ENCODE assay signal across 22 cellular contexts in the genomic region with DNA sequence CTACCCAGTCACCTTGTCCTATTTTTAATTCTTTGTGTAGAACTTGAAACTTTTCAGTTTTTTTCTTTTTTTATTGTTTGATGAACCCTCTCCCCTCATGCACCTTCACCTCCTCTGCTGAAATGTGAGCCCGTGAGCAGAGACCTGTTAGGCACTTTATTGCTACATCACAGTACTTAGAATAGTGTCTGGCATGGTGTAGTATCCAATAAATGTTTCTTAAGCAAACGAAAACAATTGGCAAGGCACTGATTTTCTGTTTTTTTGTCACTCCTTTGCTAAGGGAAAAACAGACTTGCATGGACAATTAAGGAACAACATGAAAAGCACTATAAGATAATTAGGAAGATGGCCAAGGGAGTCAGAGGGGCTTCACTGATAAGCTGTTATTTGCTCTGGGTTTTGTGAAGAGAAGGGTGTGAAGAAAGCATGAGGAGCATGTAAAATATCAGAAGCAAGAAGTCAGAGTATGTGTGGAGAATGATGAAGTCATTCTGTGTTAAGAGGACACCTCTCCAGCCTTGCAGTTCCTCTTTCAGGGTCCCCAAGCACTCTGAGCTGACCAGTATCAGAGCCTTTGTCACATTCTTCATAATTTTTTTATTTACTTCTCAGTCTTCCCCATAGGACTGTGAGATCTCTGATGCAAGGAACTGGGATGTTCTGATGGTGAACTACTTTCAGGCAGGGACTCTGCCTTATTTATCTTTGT.
DNase-seq lines count a peak whose midpoint lies in the region; ATAC-seq and TF ChIP-seq lines count a peak whose summit lies in the region.
"Had no signal": no experiment of that assay in that cellular context is flagged by ENCODE, and none has a peak within 500 bp of the region (broad histone marks: within the 10 kb centered on the region; RNA-seq: fewer than 3 reads in every experiment).

No MANE protein-coding gene starts in this region.

- POLR2A ChIA-PET in naive thymus-derived CD4-positive, alpha-beta T cell (lab: Charles Lee), result no interaction called here
- POLR2A ChIA-PET in naive thymus-derived CD8-positive, alpha-beta T cell (lab: Charles Lee), result no interaction called here

- H3K4me3 Mint-ChIP-seq in naive thymus-derived CD4-positive, alpha-beta T cell, result no peak overlapping the region
- no peak overlapping the region for H3K4me3 Mint-ChIP-seq in naive thymus-derived CD8-positive, alpha-beta T cell
- no peak overlapping the region for H3K4me3 Mint-ChIP-seq in T-helper 2 cell treated with Interferon-gamma antibody and Interleukin-4, amounts not matched to agents 5 μg/mL and 100 μg/mL, for 36 hours
- H3K4me3 Mint-ChIP-seq: activated naive CD8-positive, alpha-beta T cell treated with anti-CD3 and anti-CD28 coated beads for 36 hours; activated T-helper 1 cell treated with anti-CD3 and anti-CD28 coated beads, Interleukin-12 subunit alpha, Interleukin-12 subunit beta, Interleukin-2, Interleukin-4 antibody, amounts not matched to agents 30 ng/mL and 10 ng/mL and 1 ng/mL, durations not matched to agents 14 hours and 24 hours and 36 hours; endodermal cell; stimulated activated naive CD8-positive, alpha-beta T cell treated with anti-CD3 and anti-CD28 coated beads, Interleukin-15, amount 100 ng/mL, for 72 hours; type B pancreatic cell had no signal

- H3K4me1 ChIP-seq in naive thymus-derived CD4-positive, alpha-beta T cell (ENCODE audit: control insufficient read depth in 2 of 2, insufficient read depth in 2 of 2, low read length in 2 of 2), result no peaks in the 10 kb centered on the region
- H3K4me1 ChIP-seq: prostate gland had no signal

- no peak overlapping the region for H3K27ac ChIP-seq in naive thymus-derived CD4-positive, alpha-beta T cell (ENCODE audit: low read depth, low read length)
- H3K27ac ChIP-seq: prostate gland, SJSA1, skin epidermis had no signal

- CTCF ChIA-PET in naive thymus-derived CD4-positive, alpha-beta T cell (lab: Charles Lee), result no interaction called here

- H3K27ac Mint-ChIP-seq in naive thymus-derived CD4-positive, alpha-beta T cell, result no peak overlapping the region
- H3K27ac Mint-ChIP-seq in naive thymus-derived CD8-positive, alpha-beta T cell, result no peak overlapping the region
- H3K27ac Mint-ChIP-seq in T-helper 2 cell treated with Interferon-gamma antibody and Interleukin-4, amounts not matched to agents 5 μg/mL and 100 μg/mL, for 36 hours, result no peak overlapping the region
- H3K27ac Mint-ChIP-seq: activated naive CD8-positive, alpha-beta T cell treated with anti-CD3 and anti-CD28 coated beads for 36 hours; activated T-helper 1 cell treated with anti-CD3 and anti-CD28 coated beads, Interleukin-12 subunit alpha, Interleukin-12 subunit beta, Interleukin-2, Interleukin-4 antibody, amounts not matched to agents 30 ng/mL and 10 ng/mL and 1 ng/mL, durations not matched to agents 14 hours and 24 hours and 36 hours; endodermal cell; stimulated activated naive CD8-positive, alpha-beta T cell treated with anti-CD3 and anti-CD28 coated beads, Interleukin-15, amount 100 ng/mL, for 72 hours; type B pancreatic cell had no signal

- intact Hi-C loops in naive thymus-derived CD4-positive, alpha-beta T cell (cut with micrococcal nuclease), result no loop called here

- H3K36me3 Mint-ChIP-seq in naive thymus-derived CD4-positive, alpha-beta T cell, result no peaks in the 10 kb centered on the region
- no peaks in the 10 kb centered on the region for H3K36me3 Mint-ChIP-seq in naive thymus-derived CD8-positive, alpha-beta T cell
- no peaks in the 10 kb centered on the region for H3K36me3 Mint-ChIP-seq in T-helper 2 cell treated with Interferon-gamma antibody and Interleukin-4, amounts not matched to agents 5 μg/mL and 100 μg/mL, for 36 hours (ENCODE audit: low read depth)
- H3K36me3 Mint-ChIP-seq: activated naive CD8-positive, alpha-beta T cell treated with anti-CD3 and anti-CD28 coated beads for 36 hours; type B pancreatic cell had no signal

- H3K27me3 Mint-ChIP-seq in naive thymus-derived CD4-positive, alpha-beta T cell, result peaks cover 4 to 24% (median 16%) of the 10 kb centered on the region in 5 donors
- H3K27me3 Mint-ChIP-seq in naive thymus-derived CD8-positive, alpha-beta T cell, result peaks cover 2 to 14% (median 6%) of the 10 kb centered on the region in 5 donors
- H3K27me3 Mint-ChIP-seq in T-helper 2 cell treated with Interferon-gamma antibody and Interleukin-4, amounts not matched to agents 5 μg/mL and 100 μg/mL, for 36 hours (ENCODE audit: low read depth), result peaks cover 6% of the 10 kb centered on the region
- H3K27me3 Mint-ChIP-seq: type B pancreatic cell had no signal

- no peaks in the 10 kb centered on the region for H3K36me3 ChIP-seq in naive thymus-derived CD4-positive, alpha-beta T cell (ENCODE audit: control insufficient read depth in 2 of 3, insufficient read depth in 3 of 3, low read length in 3 of 3)
- H3K36me3 ChIP-seq: prostate gland, SJSA1 had no signal

- peaks cover 0 to 1% (median 0%) of the 10 kb centered on the region in 11 donors for H3K9me3 Mint-ChIP-seq in naive thymus-derived CD4-positive, alpha-beta T cell
- H3K9me3 Mint-ChIP-seq in naive thymus-derived CD8-positive, alpha-beta T cell, result no peaks in the 10 kb centered on the region
- H3K9me3 Mint-ChIP-seq in T-helper 2 cell treated with Interferon-gamma antibody and Interleukin-4, amounts not matched to agents 5 μg/mL and 100 μg/mL, for 36 hours, result no peaks in the 10 kb centered on the region
- H3K9me3 Mint-ChIP-seq: activated naive CD8-positive, alpha-beta T cell treated with anti-CD3 and anti-CD28 coated beads for 36 hours; activated T-helper 1 cell treated with anti-CD3 and anti-CD28 coated beads, Interleukin-12 subunit alpha, Interleukin-12 subunit beta, Interleukin-2, Interleukin-4 antibody, amounts not matched to agents 30 ng/mL and 10 ng/mL and 1 ng/mL, durations not matched to agents 14 hours and 24 hours and 36 hours; endodermal cell; stimulated activated naive CD8-positive, alpha-beta T cell treated with anti-CD3 and anti-CD28 coated beads, Interleukin-15, amount 100 ng/mL, for 72 hours; type B pancreatic cell had no signal

- H3K4me3 ChIP-seq in NB4 (ENCODE audit: low read depth, low read length), result no peak overlapping the region
- no peak overlapping the region for H3K4me3 ChIP-seq in naive thymus-derived CD4-positive, alpha-beta T cell (ENCODE audit: low read length)
- H3K4me3 ChIP-seq: prostate gland, SJSA1, skin epidermis had no signal

- ATAC-seq in GM18867 (IDR thresholded peaks at IDR 0.05; ENCODE audit: unreplicated experiment) (peak; percentile 83), GM21786 (IDR thresholded peaks at IDR 0.05; ENCODE audit: unreplicated experiment) (peak; percentile 69), GM19395 (IDR thresholded peaks at IDR 0.05; ENCODE audit: unreplicated experiment) (no peak)
- ATAC-seq in naive thymus-derived CD4-positive, alpha-beta T cell, result peak; percentile 57
- ATAC-seq in naive thymus-derived CD8-positive, alpha-beta T cell, result no peak
- ATAC-seq: Panc1; stimulated activated naive CD8-positive, alpha-beta T cell treated with anti-CD3 and anti-CD28 coated beads, Interleukin-15, amount 100 ng/mL, for 72 hours had no signal

- no peaks in the 10 kb centered on the region for H3K4me1 Mint-ChIP-seq in naive thymus-derived CD4-positive, alpha-beta T cell
- no peaks in the 10 kb centered on the region for H3K4me1 Mint-ChIP-seq in naive thymus-derived CD8-positive, alpha-beta T cell
- H3K4me1 Mint-ChIP-seq in T-helper 2 cell treated with Interferon-gamma antibody and Interleukin-4, amounts not matched to agents 5 μg/mL and 100 μg/mL, for 36 hours (ENCODE audit: low read depth), result no peaks in the 10 kb centered on the region
- H3K4me1 Mint-ChIP-seq: activated naive CD8-positive, alpha-beta T cell treated with anti-CD3 and anti-CD28 coated beads for 36 hours; stimulated activated naive CD8-positive, alpha-beta T cell treated with anti-CD3 and anti-CD28 coated beads, Interleukin-15, amount 100 ng/mL, for 72 hours had no signal

- DNase-seq in NB4 (ENCODE audit: low read depth), result peak; percentile 4
- no peak for DNase-seq in naive thymus-derived CD4-positive, alpha-beta T cell
- DNase-seq in naive thymus-derived CD8-positive, alpha-beta T cell, result no peak
- no peak for DNase-seq in T-helper 2 cell treated with Interferon-gamma antibody and Interleukin-4, amounts not matched to agents 5 μg/mL and 100 μg/mL, for 36 hours (ENCODE audit: low spot score)
- DNase-seq: activated CD4-positive, CD25-positive, alpha-beta regulatory T cell treated with anti-CD3 and anti-CD28 coated beads, Interleukin-2, amount 50 U/mL, for 72 hours; activated CD8-positive, alpha-beta memory T cell treated with anti-CD3 and anti-CD28 coated beads for 24 hours; activated naive CD8-positive, alpha-beta T cell treated with anti-CD3 and anti-CD28 coated beads for 36 hours; DND-41; midbrain; NCI-H1048; NCI-H2081 treated with DMSO at 0.1 percent for 48 hours; stimulated activated naive CD8-positive, alpha-beta T cell treated with anti-CD3 and anti-CD28 coated beads, Interleukin-15, amount 100 ng/mL, for 72 hours had no signal

- no peaks in the 10 kb centered on the region for H3K9me3 ChIP-seq in naive thymus-derived CD4-positive, alpha-beta T cell (ENCODE audit: control insufficient read depth in 2 of 3, low read length in 3 of 3)
- H3K9me3 ChIP-seq: prostate gland, SJSA1 had no signal

- no peak for TF ChIP-seq POLR2A in NB4 (IDR thresholded peaks at IDR 0.05; ENCODE audit: extremely low read depth, insufficient read length)

- peaks cover 0 to under 1% of the 10 kb centered on the region in 2 donors for H3K27me3 ChIP-seq in naive thymus-derived CD4-positive, alpha-beta T cell (ENCODE audit: control insufficient read depth in 2 of 2, insufficient read depth in 2 of 2, low read length in 2 of 2)
- H3K27me3 ChIP-seq: SJSA1 had no signal

- no peak for TF ChIP-seq CTCF in NB4 (IDR thresholded peaks at IDR 0.05; ENCODE audit: low read depth, low read length)

Comparison
In these comparisons a context has a peak if more than half of its experiments do, and no peak if none do; other contexts are left out.
1. ATAC-seq: peak in GM18867 (single experiment), GM21786 (single experiment) and naive thymus-derived CD4-positive, alpha-beta T cell (single experiment); none in naive thymus-derived CD8-positive, alpha-beta T cell (0 of 2) and GM19395 (single experiment).